In genomic region chr13:30681489-30682242, GRCh38 we compare ENCODE assay signal across 16 cellular contexts. TPM values are rescaled to one million over a fixed set of nuclear protein-coding genes. Genes with fewer than 3 reads are reported as not detected.
DNase-seq lines count a peak whose midpoint lies in the region; ATAC-seq and TF ChIP-seq lines count a peak whose summit lies in the region.
"Had no signal": no experiment of that assay in that cellular context is flagged by ENCODE, and none has a peak within 500 bp of the region (broad histone marks: within the 10 kb centered on the region; RNA-seq: fewer than 3 reads in every experiment).

No MANE protein-coding gene starts in this region.

- DNase-seq in AG09309 (ENCODE audit: low read depth) (peak; percentile 68), HL-60 (ENCODE audit: low read depth in 1 of 2, low spot score in 1 of 2) (peak; percentile 61 to 67), brain microvascular endothelial cell (peak; percentile 38), NCI-H1930 (lab: John Stamatoyannopoulos, UW) (no peak)
- DNase-seq in activated naive CD4-positive, alpha-beta T cell treated with anti-CD3 and anti-CD28 coated beads, Interleukin-2, amount 50 U/mL, for 72 hours (ENCODE audit: low spot score in 2 of 2) = no peak
- DNase-seq: activated CD4-positive, alpha-beta T cell treated with anti-CD3 and anti-CD28 coated beads, Interleukin-2, amount 50 U/mL, for 1 hour; activated naive CD4-positive, alpha-beta T cell treated with Interleukin-2 at 50 U/mL for 16 hours; CD8-positive, alpha-beta memory T cell; colonic mucosa; mesendoderm; NCI-H226; retina had no signal

- no peak overlapping the region for H3K27ac Mint-ChIP-seq in activated naive CD4-positive, alpha-beta T cell treated with anti-CD3 and anti-CD28 coated beads, Interleukin-2, amount 50 U/mL, for 72 hours

- ATAC-seq in HG02623 (IDR thresholded peaks at IDR 0.05; ENCODE audit: unreplicated experiment) (no peak), HG02852 (IDR thresholded peaks at IDR 0.05; ENCODE audit: unreplicated experiment) (no peak)
- ATAC-seq in activated naive CD4-positive, alpha-beta T cell treated with anti-CD3 and anti-CD28 coated beads, Interleukin-2, amount 50 U/mL, for 72 hours = no peak

- H3K27me3 ChIP-seq in HL-60 (ENCODE audit: insufficient read depth, poor library complexity, severe bottlenecking) = no peaks in the 10 kb centered on the region
- no peaks in the 10 kb centered on the region for H3K27me3 ChIP-seq in brain microvascular endothelial cell (replicated peaks)
- no peaks in the 10 kb centered on the region for H3K27me3 ChIP-seq in muscle layer of colon (ENCODE audit: control insufficient read depth in 1 of 2, insufficient read depth in 2 of 2, low read length in 2 of 2)
- H3K27me3 ChIP-seq: colonic mucosa had no signal

- in situ Hi-C loops in brain microvascular endothelial cell (cut with HindIII; ENCODE audit: low pct_ligation_motif_present, low sequenced_read_pairs) = no loop called here

- no peaks in the 10 kb centered on the region for H3K9me3 Mint-ChIP-seq in activated naive CD4-positive, alpha-beta T cell treated with anti-CD3 and anti-CD28 coated beads, Interleukin-2, amount 50 U/mL, for 72 hours
- H3K9me3 Mint-ChIP-seq: CD8-positive, alpha-beta memory T cell had no signal

- no peaks in the 10 kb centered on the region for H3K9me3 ChIP-seq in muscle layer of colon (ENCODE audit: low read length)
- H3K9me3 ChIP-seq: colonic mucosa had no signal

- H3K4me3 ChIP-seq in AG09309 (ENCODE audit: control insufficient read depth, low read depth, low read length) (no peak overlapping the region), HL-60 (replicated peaks; ENCODE audit: insufficient read depth, low read length) (no peak overlapping the region), brain microvascular endothelial cell (ENCODE audit: low read depth, low read length) (no peak overlapping the region), muscle layer of colon (ENCODE audit: low read depth in 1 of 2, low read length in 2 of 2) (no peak overlapping the region)
- H3K4me3 ChIP-seq: colonic mucosa, GM12878 had no signal

- H3K27ac ChIP-seq in HL-60 (replicated peaks) (peak overlapping the region; percentile 37), brain microvascular endothelial cell (no peak overlapping the region), muscle layer of colon (ENCODE audit: low read depth, low read length) (peak overlapping the region; percentile 29)
- H3K27ac ChIP-seq: colonic mucosa had no signal

- H3K4me1 ChIP-seq in muscle layer of colon (ENCODE audit: insufficient read depth, low read length) = peaks cover 9% of the 10 kb centered on the region
- H3K4me1 ChIP-seq: colonic mucosa had no signal

- H3K9ac ChIP-seq in muscle layer of colon (ENCODE audit: low read length) = no peak overlapping the region

- H3K36me3 ChIP-seq in brain microvascular endothelial cell (replicated peaks) (no peaks in the 10 kb centered on the region), muscle layer of colon (ENCODE audit: insufficient read depth, low read length) (no peaks in the 10 kb centered on the region)
- H3K36me3 ChIP-seq: colonic mucosa had no signal

- TF ChIP-seq CTCF in AG09309 (IDR thresholded peaks at IDR 0.05; ENCODE audit: control insufficient read depth, insufficient read depth, low read depth, low read length, missing control alignments) (no peak), HL-60 (IDR thresholded peaks at IDR 0.05; ENCODE audit: insufficient read depth, low read length) (no peak), brain microvascular endothelial cell (IDR thresholded peaks at IDR 0.05; ENCODE audit: low read depth, low read length, missing control alignments) (no peak)

- no peaks in the 10 kb centered on the region for H3K36me3 Mint-ChIP-seq in activated naive CD4-positive, alpha-beta T cell treated with anti-CD3 and anti-CD28 coated beads, Interleukin-2, amount 50 U/mL, for 72 hours
- H3K36me3 Mint-ChIP-seq: CD8-positive, alpha-beta memory T cell had no signal

RNA-seq across cellular contexts. Expression of gene ALOX5AP, which starts 53.7 kb away (rescaled TPM):
- total RNA-seq in activated naive CD4-positive, alpha-beta T cell treated with anti-CD3 and anti-CD28 coated beads, Interleukin-2, amount 50 U/mL, for 72 hours = 10 to 100 TPM; 11.5 to 36.2 TPM

Comparison
In these comparisons a context has a peak if more than half of its experiments do, and no peak if none do; other contexts are left out.
1. DNase-seq: peak in AG09309 (single experiment), HL-60 (2 of 2) and brain microvascular endothelial cell (single experiment); none in activated naive CD4-positive, alpha-beta T cell treated with anti-CD3 and anti-CD28 coated beads, Interleukin-2, amount 50 U/mL, for 72 hours (0 of 2) and NCI-H1930 (0 of 2).